ENCODE assay signal across 2 cellular contexts in the genomic region with DNA sequence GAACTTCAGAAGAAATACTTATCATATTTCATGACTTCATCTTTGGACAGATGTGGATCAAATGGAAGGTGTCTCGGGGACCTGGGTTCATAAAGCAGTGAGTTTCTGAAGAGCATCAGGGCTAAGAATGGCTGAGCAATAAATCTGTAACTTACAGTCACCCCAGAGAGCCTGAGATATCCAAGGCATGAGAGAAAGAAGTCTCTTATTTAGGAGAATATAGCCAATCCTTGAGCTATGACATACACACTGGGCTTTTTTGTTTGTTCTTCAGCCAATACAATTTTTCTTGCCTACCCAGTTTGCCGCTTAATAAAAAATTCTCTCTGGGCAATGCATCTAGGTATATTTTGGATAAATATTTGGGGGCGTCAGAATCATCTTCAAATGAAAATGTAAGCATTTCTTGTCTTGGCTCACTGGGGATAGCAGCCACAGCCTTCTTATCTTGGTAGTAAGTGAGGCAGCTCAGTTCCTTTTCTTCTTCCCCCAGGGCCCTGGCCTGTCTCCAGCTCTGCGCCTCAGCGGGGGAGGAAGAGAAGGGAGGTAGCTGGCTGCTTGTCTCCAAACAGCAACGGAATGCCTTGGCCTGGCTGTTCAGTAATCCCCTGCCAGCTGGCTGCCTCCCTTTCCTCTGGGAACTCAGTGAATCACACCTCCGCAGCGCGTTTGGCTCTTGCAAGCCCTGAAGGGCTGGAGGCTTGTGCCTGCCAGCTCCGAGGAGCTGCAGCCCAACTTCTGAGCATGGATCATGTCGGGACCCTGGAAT.
TF ChIP-seq lines count a peak whose summit lies in the region.

No MANE protein-coding gene starts in this region.

TF ChIP-seq in liver, 16 proteins besides CTCF, POLR2A, EP300 and RAD21 (continued from another document):
- TF ChIP-seq MAX (IDR thresholded peaks at IDR 0.05) (no peak), EGR1 (IDR thresholded peaks at IDR 0.05; ENCODE audit: low read depth in 2 of 2) (no peak)

TF ChIP-seq in HepG2, 621 proteins besides CTCF, POLR2A, EP300 and RAD21 (continued from another document):
- TF ChIP-seq NR0B2 (CRISPR knock-in tag; IDR thresholded peaks at IDR 0.05) (no peak), KLF13 (CRISPR knock-in tag; IDR thresholded peaks at IDR 0.05) (no peak)
- TF ChIP-seq, protein P1, sequence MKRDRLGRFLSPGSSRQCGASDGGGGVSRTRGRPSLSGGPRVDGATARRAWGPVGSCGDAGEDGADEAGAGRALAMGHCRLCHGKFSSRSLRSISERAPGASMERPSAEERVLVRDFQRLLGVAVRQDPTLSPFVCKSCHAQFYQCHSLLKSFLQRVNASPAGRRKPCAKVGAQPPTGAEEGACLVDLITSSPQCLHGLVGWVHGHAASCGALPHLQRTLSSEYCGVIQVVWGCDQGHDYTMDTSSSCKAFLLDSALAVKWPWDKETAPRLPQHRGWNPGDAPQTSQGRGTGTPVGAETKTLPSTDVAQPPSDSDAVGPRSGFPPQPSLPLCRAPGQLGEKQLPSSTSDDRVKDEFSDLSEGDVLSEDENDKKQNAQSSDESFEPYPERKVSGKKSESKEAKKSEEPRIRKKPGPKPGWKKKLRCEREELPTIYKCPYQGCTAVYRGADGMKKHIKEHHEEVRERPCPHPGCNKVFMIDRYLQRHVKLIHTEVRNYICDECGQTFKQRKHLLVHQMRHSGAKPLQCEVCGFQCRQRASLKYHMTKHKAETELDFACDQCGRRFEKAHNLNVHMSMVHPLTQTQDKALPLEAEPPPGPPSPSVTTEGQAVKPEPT (CRISPR knock-in tag; IDR thresholded peaks at IDR 0.05; ENCODE audit: low read depth): no peak
